Comparison of ENCODE assay signal across 15 cellular contexts in genomic region chr4:17701146-17701859, GRCh38.
DNase-seq lines count a peak whose midpoint lies in the region; ATAC-seq and TF ChIP-seq lines count a peak whose summit lies in the region.
"Had no signal": no experiment of that assay in that cellular context is flagged by ENCODE, and none has a peak within 500 bp of the region (broad histone marks: within the 10 kb centered on the region; RNA-seq: fewer than 3 reads in every experiment).

No MANE protein-coding gene starts in this region.

- no peak overlapping the region for H3K27ac Mint-ChIP-seq in type B pancreatic cell
- H3K27ac Mint-ChIP-seq: CD4-positive, CD25-positive, alpha-beta regulatory T cell; GM23338; H9 had no signal

- intact Hi-C loops in cardiac septum (cut with DNase I) = no loop called here
- intact Hi-C loops in heart right ventricle (cut with DNase I) = no loop called here
- intact Hi-C loops in psoas muscle (cut with DNase I) = no loop called here

- DNase-seq in cardiac septum (ENCODE audit: low spot score) (peak; percentile 22), heart right ventricle (no peak), epithelial cell of esophagus (ENCODE audit: low read depth) (peak; percentile 59), psoas muscle (no peak), type B pancreatic cell (ENCODE audit: extremely low spot score, unreplicated experiment) (peak; percentile 20), iPS-NIHi11 (ENCODE audit: low spot score) (no peak), GM10248 (ENCODE audit: extremely low spot score) (no peak)
- DNase-seq: 8988T; CD4-positive, CD25-positive, alpha-beta regulatory T cell; DMS53; H9 had no signal

- H3K4me3 Mint-ChIP-seq in type B pancreatic cell = no peak overlapping the region
- H3K4me3 Mint-ChIP-seq: CD4-positive, CD25-positive, alpha-beta regulatory T cell; GM23338; H9 had no signal

- CTCF ChIA-PET in GM10248 (lab: Yijun Ruan, JAX) = interaction anchor here (1.2 kb wide), 1 partner anchor 9 kb away, joined by 3 read pairs; no protein-coding TSS in a partner anchor

- ATAC-seq in heart right ventricle (no peak), psoas muscle (peak; percentile 52 to 86 (median 67)), HG03159 (IDR thresholded peaks at IDR 0.05; ENCODE audit: unreplicated experiment) (no peak)
- ATAC-seq: GM12878, GM23338 had no signal

- no peaks in the 10 kb centered on the region for H3K36me3 Mint-ChIP-seq in type B pancreatic cell
- H3K36me3 Mint-ChIP-seq: CD4-positive, CD25-positive, alpha-beta regulatory T cell had no signal

- peaks cover 4% of the 10 kb centered on the region for H3K27me3 Mint-ChIP-seq in type B pancreatic cell

- H3K27me3 ChIP-seq in heart right ventricle (peaks cover 0 to 4% (median 0%) of the 10 kb centered on the region in 7 donors), psoas muscle (ENCODE audit: insufficient read depth in 3 of 3, low read length in 2 of 3) (no peaks in the 10 kb centered on the region)
- H3K27me3 ChIP-seq: BLaER1 treated with 17β-estradiol and CSF1 and Interleukin-3, amounts not matched to agents 10 nM and 100 nM had no signal

- no peaks in the 10 kb centered on the region for H3K9me3 Mint-ChIP-seq in type B pancreatic cell

- H3K9me3 ChIP-seq in heart right ventricle (peaks cover 0 to 24% (median 6%) of the 10 kb centered on the region in 11 donors), psoas muscle (peaks cover 13% of the 10 kb centered on the region)

- H3K4me1 Mint-ChIP-seq in type B pancreatic cell (ENCODE audit: unreplicated experiment) = no peaks in the 10 kb centered on the region
- H3K4me1 Mint-ChIP-seq: CD4-positive, CD25-positive, alpha-beta regulatory T cell; GM23338; H9 had no signal

- POLR2A ChIA-PET in GM10248 (lab: Yijun Ruan, JAX) = no interaction called here

- peaks cover 0 to 2% (median 0%) of the 10 kb centered on the region in 9 donors for H3K4me1 ChIP-seq in heart right ventricle
- no peaks in the 10 kb centered on the region for H3K4me1 ChIP-seq in psoas muscle
- H3K4me1 ChIP-seq: BLaER1 treated with 17β-estradiol and CSF1 and Interleukin-3, amounts not matched to agents 10 nM and 100 nM had no signal

- H3K27ac ChIP-seq in heart right ventricle (no peak overlapping the region), psoas muscle (no peak overlapping the region)
- H3K27ac ChIP-seq: BLaER1 treated with 17β-estradiol and CSF1 and Interleukin-3, amounts not matched to agents 10 nM and 100 nM had no signal

- WGBS in heart right ventricle, 2 donors = 87 to 89% methylated on average over 8 of the region's 8 CpGs
- 85 to 90% (median 86%) methylated on average over 8 of the region's 8 CpGs for WGBS in psoas muscle, 3 donors

- TF ChIP-seq CTCF in heart right ventricle (IDR thresholded peaks at IDR 0.05) (no peak), epithelial cell of esophagus (IDR thresholded peaks at IDR 0.05; ENCODE audit: insufficient read depth, low read depth, low read length, missing control alignments) (no peak), psoas muscle (IDR thresholded peaks at IDR 0.05) (no peak), type B pancreatic cell (conservative IDR thresholded peaks at IDR 0.05) (no peak), GM10248 (IDR thresholded peaks at IDR 0.05; ENCODE audit: control extremely low read depth, extremely low read depth, low read depth, missing control alignments) (no peak)

- no peak overlapping the region for H3K4me3 ChIP-seq in heart right ventricle
- H3K4me3 ChIP-seq in epithelial cell of esophagus (ENCODE audit: low read length) = no peak overlapping the region
- H3K4me3 ChIP-seq in psoas muscle = no peak overlapping the region
- H3K4me3 ChIP-seq: BLaER1 treated with 17β-estradiol and CSF1 and Interleukin-3, amounts not matched to agents 10 nM and 100 nM; GM12878; GM23338 had no signal

- H3K36me3 ChIP-seq in heart right ventricle = no peaks in the 10 kb centered on the region
- H3K36me3 ChIP-seq in psoas muscle (ENCODE audit: insufficient read depth in 1 of 2, low read depth in 1 of 2) = no peaks in the 10 kb centered on the region
- H3K36me3 ChIP-seq: BLaER1 treated with 17β-estradiol and CSF1 and Interleukin-3, amounts not matched to agents 10 nM and 100 nM had no signal

Comparison
In these comparisons a context has a peak if more than half of its experiments do, and no peak if none do; other contexts are left out.
1. DNase-seq: peak in cardiac septum (single experiment), epithelial cell of esophagus (single experiment) and type B pancreatic cell (single experiment); none in heart right ventricle (0 of 2), psoas muscle (0 of 2), iPS-NIHi11 (single experiment) and GM10248 (single experiment).
2. ATAC-seq: peak in psoas muscle (4 of 4); none in heart right ventricle (0 of 8) and HG03159 (single experiment).